9 cellular contexts compared by ENCODE assay signal in the genomic region with DNA sequence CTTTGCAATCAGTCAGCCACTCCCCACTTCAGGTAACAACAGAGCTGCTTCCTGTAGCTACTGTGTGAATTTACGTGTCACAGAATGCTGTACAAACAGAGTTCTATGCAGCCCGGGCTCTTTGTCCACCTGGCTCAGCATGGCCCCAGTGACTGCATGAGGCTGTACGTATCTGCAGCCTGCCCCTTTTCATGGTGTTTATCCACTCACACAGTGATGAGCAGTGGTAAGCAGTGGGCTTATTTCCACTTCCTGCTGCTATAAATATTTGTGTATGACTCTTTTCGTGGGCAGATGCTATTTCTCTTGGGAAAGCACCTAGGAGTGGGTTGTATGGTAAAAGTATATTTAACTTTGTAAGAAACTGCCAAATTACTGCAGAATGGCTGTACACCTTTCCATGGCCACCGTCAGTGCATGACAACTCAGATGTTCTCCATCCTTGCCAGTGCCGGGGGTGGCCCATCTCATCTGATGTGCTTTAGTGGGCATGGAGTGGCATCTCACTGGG. TPM values are rescaled to one million over a fixed set of nuclear protein-coding genes. Genes with fewer than 3 reads are reported as not detected.
A peak's percentile ranks its signal among the peaks of the same experiment; 100 is the strongest.
DNase-seq lines count a peak whose midpoint lies in the region; ATAC-seq and TF ChIP-seq lines count a peak whose summit lies in the region.
"Had no signal": no experiment of that assay in that cellular context is flagged by ENCODE, and none has a peak within 500 bp of the region (broad histone marks: within the 10 kb centered on the region; RNA-seq: fewer than 3 reads in every experiment).

No MANE protein-coding gene starts in this region.

- TF ChIP-seq CTCF in GM13976 (IDR thresholded peaks at IDR 0.05; ENCODE audit: borderline replicate concordance, control extremely low read depth, extremely low read depth, insufficient read depth, missing control alignments), result no peak
- TF ChIP-seq CTCF in omental fat pad (IDR thresholded peaks at IDR 0.05), result no peak

- in situ Hi-C loops in GM13976 (cut with MboI; ENCODE audit: low sequenced_read_pairs, unreplicated experiment), result no loop called here

- ATAC-seq in omental fat pad (ENCODE audit: low FRiP score) (no peak), HG03457 (IDR thresholded peaks at IDR 0.05; ENCODE audit: unreplicated experiment) (no peak), HG03139 (IDR thresholded peaks at IDR 0.05; ENCODE audit: unreplicated experiment) (no peak)

- DNase-seq in GM13976 (ENCODE audit: low spot score) (peak; percentile 82), HT1080 (ENCODE audit: low read depth) (peak; percentile 43), omental fat pad (ENCODE audit: low spot score) (peak; percentile 14), mesenteric fat pad (ENCODE audit: low spot score) (no peak), NCI-H2171 (lab: John Stamatoyannopoulos, UW) (no peak)
- peak; percentile 19 for DNase-seq in activated T-helper 9 cell treated with anti-CD3 and anti-CD28 coated beads, Interleukin-2, amount 50 U/mL, for 16 hours (ENCODE audit: low read depth)

RNA-seq across cellular contexts. Expression of gene MYEOV, which starts 43.3 kb away (rescaled TPM):
- total RNA-seq in HT1080 (2014; rRNA removed; shearing (Covaris generic)), result 0.73 and 1.1 TPM in 2 replicates
- 4.6 and 9.6 TPM in 2 replicates for polyA plus RNA-seq in HT1080 (2015; cell fraction: cytosol; rRNA removed)
- 17.8 and 20.1 TPM in 2 replicates for polyA plus RNA-seq in HT1080 (2015; cell fraction: nucleus; rRNA removed)
- 1 to 10 TPM in 1 of 4 donors, under 1 TPM in 3; 0.65 to 8.9 (median 0.83) TPM for total RNA-seq in omental fat pad
- total RNA-seq in mesenteric fat pad, result 31.4 TPM
- total RNA-seq: skeletal muscle tissue had no signal

Comparison
In these comparisons a context has a peak if more than half of its experiments do, and no peak if none do; other contexts are left out.
1. DNase-seq: peak in GM13976 (single experiment), HT1080 (single experiment), activated T-helper 9 cell treated with anti-CD3 and anti-CD28 coated beads, Interleukin-2, amount 50 U/mL, for 16 hours (single experiment) and omental fat pad (single experiment); none in mesenteric fat pad (single experiment) and NCI-H2171 (single experiment).